13 cellular contexts compared by ENCODE assay signal in the genomic region with DNA sequence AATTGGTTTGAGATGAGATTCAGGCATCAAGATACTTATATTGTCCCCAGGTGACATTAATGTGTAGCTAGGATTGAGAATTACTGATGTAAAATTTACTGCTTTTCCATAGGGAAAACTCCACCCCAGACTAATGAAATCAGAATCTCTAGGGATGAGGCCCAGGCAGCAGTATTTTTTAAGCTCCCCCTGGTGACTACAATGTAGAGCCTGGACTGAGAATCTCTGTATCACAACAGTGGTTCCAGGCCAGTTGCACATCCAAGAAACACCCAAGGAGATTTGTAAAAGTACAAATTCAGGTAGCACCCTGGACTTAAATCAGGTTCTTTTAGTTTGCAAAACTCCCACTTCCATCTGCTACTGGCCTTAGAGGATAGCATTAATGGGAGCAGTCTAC.
DNase-seq lines count a peak whose midpoint lies in the region; ATAC-seq, FAIRE-seq and TF ChIP-seq lines count a peak whose summit lies in the region.
"Had no signal": no experiment of that assay in that cellular context is flagged by ENCODE, and none has a peak within 500 bp of the region (broad histone marks: within the 10 kb centered on the region; RNA-seq: fewer than 3 reads in every experiment).

No MANE protein-coding gene starts in this region.

- H4K8ac ChIP-seq in H1 (ENCODE audit: extremely low read depth, insufficient read depth, low read length) (no peak overlapping the region), mesenchymal stem cell (ENCODE audit: low read length) (no peak overlapping the region)

- H3K4me1 ChIP-seq in H1 (replicated peaks in 1 of 4; ENCODE audit: control insufficient read depth in 3 of 4, insufficient read depth in 4 of 4, low read length in 3 of 4): no peaks in the 10 kb centered on the region; a peak in 1 of 7 replicates
- peaks cover 2% of the 10 kb centered on the region for H3K4me1 ChIP-seq in mesenchymal stem cell (ENCODE audit: control insufficient read depth, insufficient read depth, low read depth, low read length)

- H3K4me3 ChIP-seq in LNCaP clone FGC (ENCODE audit: low read depth, low read length): no peak overlapping the region
- no peak overlapping the region for H3K4me3 ChIP-seq in H1 (ENCODE audit: extremely low read depth in 1 of 4, insufficient read depth in 2 of 4, low read depth in 3 of 4, low read length in 4 of 4)
- H3K4me3 ChIP-seq in mesenchymal stem cell (ENCODE audit: insufficient read depth in 1 of 2, low read depth in 1 of 2, low read length in 2 of 2): no peak overlapping the region
- H3K4me3 ChIP-seq: coronary artery, SJSA1 had no signal

- no peak for FAIRE-seq in H1 (lab: Jason Lieb, UNC)

- no peak overlapping the region for H3K56ac ChIP-seq in H1 (replicated peaks; ENCODE audit: insufficient read length, low read depth, low read length)

- H3K18ac ChIP-seq in H1 (ENCODE audit: extremely low read depth, low read length) (no peak overlapping the region), mesenchymal stem cell (ENCODE audit: low read depth in 1 of 2, low read length in 2 of 2) (no peak overlapping the region)

- H2BK15ac ChIP-seq in H1 (ENCODE audit: low read length) (no peak overlapping the region), mesenchymal stem cell (ENCODE audit: low read depth, poor library complexity, severe bottlenecking) (no peak overlapping the region)

- H2AK5ac ChIP-seq in H1 (ENCODE audit: low read depth, low read length) (no peak overlapping the region), mesenchymal stem cell (ENCODE audit: low read length, severe bottlenecking) (no peak overlapping the region)

- H3K23me2 ChIP-seq in H1 (ENCODE audit: low read depth, low read length): no peaks in the 10 kb centered on the region

- TF ChIP-seq POLR2A in H1 (IDR thresholded peaks at IDR 0.05; ENCODE audit: control extremely low read depth in 1 of 2, low read depth in 2 of 2, low read length in 2 of 2): no peak

- POLR2A ChIA-PET in H1 (lab: Charles Lee; ENCODE audit: partially characterized antibody): no interaction called here

- TF ChIP-seq CTCF in C4-2B (conservative IDR thresholded peaks at IDR 0.05): peak; percentile 25
- 0 out of 2 replicates have a peak, but pooled peaks have one; percentile 27 for TF ChIP-seq CTCF in LNCaP clone FGC (IDR thresholded peaks at IDR 0.05; ENCODE audit: control insufficient read depth, extremely low read depth, insufficient read depth)
- peak in 2 of 3 experiments; percentile 28 to 37; a peak in 1 of 4 replicates for TF ChIP-seq CTCF in H1 (IDR thresholded peaks at IDR 0.05; ENCODE audit: control extremely low read depth in 1 of 3, insufficient read depth in 1 of 3, low read depth in 1 of 3, low read length in 3 of 3)

- H3K79me1 ChIP-seq in H1 (ENCODE audit: low read depth, low read length): no peaks in the 10 kb centered on the region
- no peaks in the 10 kb centered on the region for H3K79me1 ChIP-seq in mesenchymal stem cell (replicated peaks; ENCODE audit: low read length, poor library complexity, severe bottlenecking)

- no peak overlapping the region for H3K9ac ChIP-seq in H1 (replicated peaks in 1 of 4; ENCODE audit: extremely low read depth in 1 of 4, low read depth in 3 of 4, low read length in 3 of 4)
- no peak overlapping the region for H3K9ac ChIP-seq in mesenchymal stem cell (ENCODE audit: low read length)

- H2BK20ac ChIP-seq in H1 (ENCODE audit: low read length): no peak overlapping the region

- H2AFZ ChIP-seq in H1 (ENCODE audit: low read length) (no peak overlapping the region), mesenchymal stem cell (ENCODE audit: low read depth, low read length) (no peak overlapping the region)

- H2BK5ac ChIP-seq in H1 (ENCODE audit: low read depth, low read length): no peak overlapping the region
- no peak overlapping the region for H2BK5ac ChIP-seq in mesenchymal stem cell (ENCODE audit: low read depth, low read length, poor library complexity, severe bottlenecking)

- no peaks in the 10 kb centered on the region for H4K20me1 ChIP-seq in H1 (replicated peaks in 1 of 2; ENCODE audit: control insufficient read depth in 1 of 2, insufficient read depth in 2 of 2, low read length in 2 of 2)

- peaks cover 3 to 10% of the 10 kb centered on the region in 2 experiments; a peak in 3 of 4 replicates for H3K9me3 ChIP-seq in H1 (ENCODE audit: insufficient read depth in 2 of 2, low read depth in 1 of 2, low read length in 1 of 2)
- H3K9me3 ChIP-seq in mesenchymal stem cell (ENCODE audit: control insufficient read depth, low read length): peaks cover 23% of the 10 kb centered on the region
- H3K9me3 ChIP-seq: SJSA1 had no signal

- no peak overlapping the region for H4K5ac ChIP-seq in H1 (ENCODE audit: insufficient read length, low read depth, low read length)

- H3K27me3 ChIP-seq in H1 (replicated peaks in 1 of 4; ENCODE audit: control insufficient read depth in 3 of 4, extremely low read depth in 1 of 4, insufficient read depth in 3 of 4, low read length in 3 of 4) (peaks cover 0 to 1% (median 0%) of the 10 kb centered on the region in 4 experiments; a peak in 1 of 7 replicates), mesenchymal stem cell (ENCODE audit: control insufficient read depth in 1 of 2, insufficient read depth in 1 of 2, low read length in 2 of 2) (no peaks in the 10 kb centered on the region)
- H3K27me3 ChIP-seq: SJSA1 had no signal

- CTCF ChIA-PET in H1 (lab: Charles Lee; ENCODE audit: partially characterized antibody): interaction anchor here (0.5 to 3.5 kb wide), 24 partner anchors 10 to 979 kb away, joined by 3 to 19 read pairs (median 4); no protein-coding TSS in a partner anchor

- no peak for TF ChIP-seq EP300 in H1 (IDR thresholded peaks at IDR 0.05; ENCODE audit: borderline replicate concordance in 1 of 2, low read depth in 2 of 2, low read length in 2 of 2)

- H3K27ac ChIP-seq in C4-2B: no peak overlapping the region
- H3K27ac ChIP-seq in H1 (ENCODE audit: low read depth, low read length): no peak overlapping the region
- no peak overlapping the region for H3K27ac ChIP-seq in mesenchymal stem cell (ENCODE audit: low read length, poor library complexity, severe bottlenecking)
- H3K27ac ChIP-seq: coronary artery had no signal

- DNase-seq in LNCaP clone FGC (ENCODE audit: low read depth): no peak
- no peak for DNase-seq in H1 (ENCODE audit: low read depth in 1 of 2, low spot score in 2 of 2)
- peak; percentile 22 for DNase-seq in mesenchymal stem cell
- DNase-seq in NAMALWA (ENCODE audit: low spot score): no peak
- DNase-seq: activated CD8-positive, alpha-beta memory T cell treated with anti-CD3 and anti-CD28 coated beads, Interleukin-2, amount 50 U/mL, for 4 hours; COR-L47; Karpas-422; NCI-H2029 had no signal

- H3K4me2 ChIP-seq in H1 (ENCODE audit: insufficient read depth in 1 of 2, low read depth in 2 of 2, low read length in 2 of 2): no peak overlapping the region
- H3K4me2 ChIP-seq in mesenchymal stem cell (ENCODE audit: low read length, poor library complexity, severe bottlenecking): no peak overlapping the region

- H4K91ac ChIP-seq in H1 (replicated peaks; ENCODE audit: insufficient read length, low read length) (no peak overlapping the region), mesenchymal stem cell (ENCODE audit: low read length) (no peak overlapping the region)

- H3K4ac ChIP-seq in H1 (replicated peaks; ENCODE audit: insufficient read length, low read depth, low read length): no peak overlapping the region
- no peak overlapping the region for H3K4ac ChIP-seq in mesenchymal stem cell (ENCODE audit: low read depth in 1 of 2, low read length in 2 of 2)

- H2BK120ac ChIP-seq in H1 (replicated peaks; ENCODE audit: low read depth, low read length) (no peak overlapping the region), mesenchymal stem cell (ENCODE audit: low read depth, low read length) (no peak overlapping the region)

- ATAC-seq in HG03432 (IDR thresholded peaks at IDR 0.05; ENCODE audit: unreplicated experiment) (no peak), GM19023 (IDR thresholded peaks at IDR 0.05; ENCODE audit: unreplicated experiment) (no peak)

- no peaks in the 10 kb centered on the region for H3K79me2 ChIP-seq in H1 (ENCODE audit: control insufficient read depth in 1 of 2, insufficient read depth in 2 of 2, low read length in 2 of 2)

- H3K36me3 ChIP-seq in H1 (ENCODE audit: control insufficient read depth in 2 of 4, insufficient read depth in 4 of 4, low read length in 3 of 4): no peaks in the 10 kb centered on the region
- H3K36me3 ChIP-seq in mesenchymal stem cell (ENCODE audit: control insufficient read depth in 1 of 2, insufficient read depth in 2 of 2, low read depth in 1 of 2, low read length in 2 of 2): no peaks in the 10 kb centered on the region
- H3K36me3 ChIP-seq: SJSA1 had no signal

- H2BK12ac ChIP-seq in H1 (ENCODE audit: low read depth, low read length): no peak overlapping the region
- no peak overlapping the region for H2BK12ac ChIP-seq in mesenchymal stem cell (ENCODE audit: low read length in 2 of 2)

- H3K23ac ChIP-seq in H1 (ENCODE audit: insufficient read length): no peak overlapping the region
- no peak overlapping the region for H3K23ac ChIP-seq in mesenchymal stem cell (ENCODE audit: low read length in 2 of 2)

- peak; percentile 44 to 63 for TF ChIP-seq RAD21 in H1 (IDR thresholded peaks at IDR 0.05 in 1 of 2, conservative IDR thresholded peaks at IDR 0.05 in 1 of 2; ENCODE audit: low read depth in 2 of 2, low read length in 2 of 2)

- H3K14ac ChIP-seq in H1 (ENCODE audit: insufficient read length) (no peak overlapping the region), mesenchymal stem cell (ENCODE audit: low read length in 2 of 2) (no peak overlapping the region)

TF ChIP-seq in H1, 55 proteins besides CTCF, POLR2A, EP300 and RAD21:
- no peak for TF ChIP-seq RBBP5 (IDR thresholded peaks at IDR 0.05; ENCODE audit: borderline replicate concordance, low read depth, low read length)
- no peak for TF ChIP-seq TBP (IDR thresholded peaks at IDR 0.05; ENCODE audit: low read depth, low read length)
- no peak for TF ChIP-seq TAF1 (IDR thresholded peaks at IDR 0.05; ENCODE audit: low read depth, low read length)
- TF ChIP-seq TAF7 (optimal IDR thresholded peaks at IDR 0.05; ENCODE audit: borderline replicate concordance, low read depth, low read length): no peak
TF ChIP-seq in H1: peak in this region for 0.
